13 cellular contexts compared by ENCODE assay signal in the genomic region with DNA sequence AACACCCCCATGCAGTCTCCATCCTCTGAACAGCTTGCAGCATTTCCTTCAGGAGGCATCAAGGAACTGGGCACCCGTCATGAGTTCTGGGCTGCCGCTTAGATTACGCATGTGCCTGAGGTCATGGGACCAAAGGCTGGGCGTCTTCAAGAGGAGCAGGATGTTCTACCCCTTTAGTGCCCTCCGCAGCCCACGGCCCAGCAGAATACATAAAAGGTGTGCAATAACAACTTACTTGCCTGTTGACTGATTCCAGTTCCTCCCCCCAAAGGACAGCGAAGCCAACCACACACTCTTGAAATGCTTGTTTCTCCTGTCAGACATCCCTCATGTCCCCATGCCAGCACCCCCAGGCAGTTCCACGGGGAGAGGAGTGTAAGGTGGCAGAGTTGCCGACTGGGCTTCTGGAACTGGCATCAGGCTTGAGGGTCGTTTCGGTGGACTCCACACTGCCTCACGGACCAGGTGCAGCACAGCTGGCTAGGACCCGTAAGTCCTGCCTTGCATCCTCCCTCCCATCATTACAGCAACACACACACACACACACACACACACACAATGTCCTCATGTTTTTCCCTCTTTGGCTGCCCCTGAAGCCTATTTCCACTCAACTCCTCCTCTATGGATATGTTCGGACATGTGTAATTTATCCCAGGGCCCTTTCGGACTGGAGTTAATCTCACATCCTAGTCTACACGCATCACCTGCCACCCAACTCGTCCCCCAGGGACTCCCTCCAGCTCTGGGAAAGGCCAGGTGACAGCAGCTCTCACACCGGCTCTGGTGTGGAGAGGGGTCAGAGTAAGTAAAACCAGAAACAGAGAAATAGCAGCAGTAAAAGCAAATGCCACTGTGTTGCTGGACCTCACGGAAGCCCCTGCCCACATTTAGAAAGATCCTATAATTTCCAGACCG.
DNase-seq lines count a peak whose midpoint lies in the region; ATAC-seq and TF ChIP-seq lines count a peak whose summit lies in the region.
"Had no signal": no experiment of that assay in that cellular context is flagged by ENCODE, and none has a peak within 500 bp of the region (broad histone marks: within the 10 kb centered on the region; RNA-seq: fewer than 3 reads in every experiment).

No MANE protein-coding gene starts in this region.

- H3K9ac ChIP-seq in colonic mucosa (ENCODE audit: low read depth in 2 of 2, low read length in 2 of 2) = no peak overlapping the region

- peaks cover 24% of the 10 kb centered on the region for H3K4me1 Mint-ChIP-seq in nephron
- H3K4me1 Mint-ChIP-seq: activated naive CD4-positive, alpha-beta T cell treated with anti-CD3 and anti-CD28 coated beads, Interleukin-2, amount 50 U/mL, for 24 hours had no signal

- in situ Hi-C loops in gastrocnemius medialis (cut with MboI; ENCODE audit: low sequenced_read_pairs in 4 of 4) = no loop called here

- H4K20me1 ChIP-seq in DOHH2 (ENCODE audit: control insufficient read depth, insufficient read depth, low read depth, low read length) = no peaks in the 10 kb centered on the region

- DNase-seq in UCSD-AML1 (lab: John Stamatoyannopoulos, UW; ENCODE audit: unreplicated experiment) (peak; percentile 20), putamen (ENCODE audit: low spot score) (no peak), gastrocnemius medialis (no peak), colonic mucosa (no peak)
- DNase-seq: NCI-H1436 treated with DMSO at 0.1 percent for 48 hours; NCI-H774; SHP77 treated with DMSO at 0.1 percent for 48 hours; stimulated activated CD4-positive, alpha-beta T cell treated with anti-CD3 and anti-CD28 coated beads, Interleukin-2, amount 100 ng/mL, for 24 hours had no signal

- peak overlapping the region; percentile 92 for H3K4me2 ChIP-seq in DOHH2 (ENCODE audit: low read length)

- H3K79me2 ChIP-seq in DOHH2 (ENCODE audit: control insufficient read depth, low read length) = 0 out of 2 replicates have a peak, but pooled peaks cover 3% of the 10 kb centered on the region

- no peaks in the 10 kb centered on the region for H3K9me2 ChIP-seq in DOHH2 (replicated peaks; ENCODE audit: control insufficient read depth, low read length)

- no peaks in the 10 kb centered on the region for H3K36me3 Mint-ChIP-seq in nephron (ENCODE audit: low read depth)
- H3K36me3 Mint-ChIP-seq: activated naive CD4-positive, alpha-beta T cell treated with anti-CD3 and anti-CD28 coated beads, Interleukin-2, amount 50 U/mL, for 24 hours had no signal

- peaks cover 13% of the 10 kb centered on the region for H3K27me3 Mint-ChIP-seq in nephron (ENCODE audit: low read depth)

- H3K4me1 ChIP-seq in DOHH2 (ENCODE audit: control insufficient read depth, low read length) (peaks cover 100% of the 10 kb centered on the region), gastrocnemius medialis (no peaks in the 10 kb centered on the region), colonic mucosa (no peaks in the 10 kb centered on the region)

- peaks cover 73% of the 10 kb centered on the region for H3F3A ChIP-seq in DOHH2 (ENCODE audit: control insufficient read depth, insufficient read depth)

- TF ChIP-seq POLR2A in gastrocnemius medialis (IDR thresholded peaks at IDR 0.05) = no peak

- H3K27ac ChIP-seq in DOHH2 (ENCODE audit: low read depth, low read length) = peak overlapping the region; percentile 99
- H3K27ac ChIP-seq in gastrocnemius medialis = no peak overlapping the region
- no peak overlapping the region for H3K27ac ChIP-seq in colonic mucosa

- H3K9me3 Mint-ChIP-seq in nephron = no peaks in the 10 kb centered on the region
- H3K9me3 Mint-ChIP-seq: activated naive CD4-positive, alpha-beta T cell treated with anti-CD3 and anti-CD28 coated beads, Interleukin-2, amount 50 U/mL, for 24 hours had no signal

- peak overlapping the region; percentile 55 to 88 (median 80) for H3K27ac Mint-ChIP-seq in nephron
- H3K27ac Mint-ChIP-seq: activated naive CD4-positive, alpha-beta T cell treated with anti-CD3 and anti-CD28 coated beads, Interleukin-2, amount 50 U/mL, for 24 hours had no signal

- ATAC-seq in GM21447 (IDR thresholded peaks at IDR 0.05; ENCODE audit: unreplicated experiment) (peak; percentile 21), gastrocnemius medialis (no peak), GM21619 (IDR thresholded peaks at IDR 0.05; ENCODE audit: unreplicated experiment) (no peak)

- H3K4me3 ChIP-seq in DOHH2 (ENCODE audit: low read length) (peak overlapping the region; percentile 69), gastrocnemius medialis (no peak overlapping the region), colonic mucosa (no peak overlapping the region)

- intact Hi-C loops in gastrocnemius medialis (cut with DNase I; ENCODE audit: low total_unique reads) (no loop called here), colonic mucosa (cut with DNase I) (no loop called here)

- H3K9me3 ChIP-seq in DOHH2 (ENCODE audit: control insufficient read depth, insufficient read depth, low read length) (no peaks in the 10 kb centered on the region), gastrocnemius medialis (no peaks in the 10 kb centered on the region), colonic mucosa (no peaks in the 10 kb centered on the region)

- H3K36me3 ChIP-seq in DOHH2 (ENCODE audit: control insufficient read depth, low read length) (peaks cover 24% of the 10 kb centered on the region), gastrocnemius medialis (no peaks in the 10 kb centered on the region), colonic mucosa (no peaks in the 10 kb centered on the region)

- H3K27me3 ChIP-seq in DOHH2 (ENCODE audit: control insufficient read depth, low read length) (no peaks in the 10 kb centered on the region), gastrocnemius medialis (no peaks in the 10 kb centered on the region), colonic mucosa (no peaks in the 10 kb centered on the region)

- H3K4me3 Mint-ChIP-seq in nephron = peak overlapping the region in 1 of 3 experiments; percentile 26
- H3K4me3 Mint-ChIP-seq: activated naive CD4-positive, alpha-beta T cell treated with anti-CD3 and anti-CD28 coated beads, Interleukin-2, amount 50 U/mL, for 24 hours had no signal

- TF ChIP-seq CTCF in DOHH2 (IDR thresholded peaks at IDR 0.05; ENCODE audit: low read depth, low read length, poor library complexity, severe bottlenecking) (no peak), nephron (IDR thresholded peaks at IDR 0.05; ENCODE audit: unreplicated experiment in 3 of 3) (no peak), gastrocnemius medialis (IDR thresholded peaks at IDR 0.05 in 4 of 5, conservative IDR thresholded peaks at IDR 0.05 in 1 of 5) (no peak), colonic mucosa (IDR thresholded peaks at IDR 0.05) (no peak)
